Comparison of ENCODE assay signal across 2 cellular contexts in genomic region chr6:112909781-112910180, GRCh38.
TF ChIP-seq lines count a peak whose summit lies in the region.

No MANE protein-coding gene starts in this region.

TF ChIP-seq in IMR-90, 13 proteins besides CTCF, POLR2A, EP300 and RAD21 (continued from another document):
- TF ChIP-seq USF2 (IDR thresholded peaks at IDR 0.05; ENCODE audit: low read depth, low read length) (no peak), MAZ (IDR thresholded peaks at IDR 0.05; ENCODE audit: borderline replicate concordance, low read depth, low read length) (no peak), MAFK (IDR thresholded peaks at IDR 0.05; ENCODE audit: low read depth, low read length) (no peak), RFX5 (IDR thresholded peaks at IDR 0.05; ENCODE audit: low read depth, low read length) (no peak), SMC3 (IDR thresholded peaks at IDR 0.05; ENCODE audit: low read depth, low read length) (no peak)

TF ChIP-seq in HepG2, 621 proteins besides CTCF, POLR2A, EP300 and RAD21 (continued from another document):
- TF ChIP-seq ZHX2 (IDR thresholded peaks at IDR 0.05; ENCODE audit: low read depth) (no peak), ZHX2 (CRISPR knock-in tag; IDR thresholded peaks at IDR 0.05; ENCODE audit: borderline replicate concordance) (no peak), ZBTB25 (CRISPR knock-in tag; IDR thresholded peaks at IDR 0.05) (no peak)
TF ChIP-seq in HepG2: peak in this region for 0.
